2 cellular contexts compared by ENCODE assay signal in the genomic region with DNA sequence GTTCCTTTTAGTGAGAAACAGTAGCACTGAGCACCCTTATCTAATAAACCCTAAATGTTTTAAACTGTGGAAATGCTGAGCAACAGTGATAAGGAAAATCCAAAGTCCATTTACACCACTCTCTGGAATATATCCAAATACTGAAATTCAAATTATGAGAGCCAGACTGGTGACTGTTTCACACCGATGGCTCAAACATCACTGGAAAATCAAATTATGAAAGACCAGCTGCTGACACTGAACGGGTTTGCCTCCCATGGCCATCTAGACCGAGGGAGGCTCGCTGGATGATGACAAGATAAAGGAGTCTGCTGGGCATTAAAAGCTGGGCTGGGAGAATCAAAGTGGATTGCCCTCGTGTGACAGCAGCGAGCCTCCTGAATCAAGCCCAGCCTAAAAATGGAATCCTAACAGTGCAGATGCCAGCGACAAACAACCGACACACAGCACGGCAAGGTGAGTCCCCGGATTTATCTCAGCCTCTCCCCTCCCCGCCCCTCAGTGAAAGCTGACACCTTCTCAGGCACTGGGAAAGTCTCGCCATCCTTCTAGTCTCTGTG.
TF ChIP-seq lines count a peak whose summit lies in the region.

No MANE protein-coding gene starts in this region.

TF ChIP-seq in SK-N-SH treated with all-trans-retinoic acid at 6 μM for 48 hours, 23 proteins besides CTCF, POLR2A, EP300 and RAD21:
- TF ChIP-seq BACH2 (CRISPR knock-in tag; IDR thresholded peaks at IDR 0.05; ENCODE audit: borderline replicate concordance) = 0 out of 2 replicates have a peak, but pooled peaks have one; percentile 40
- peak; percentile 95 for TF ChIP-seq TCF4 (CRISPR knock-in tag; IDR thresholded peaks at IDR 0.05; ENCODE audit: borderline replicate concordance)
- TF ChIP-seq TOX (CRISPR knock-in tag; IDR thresholded peaks at IDR 0.05; ENCODE audit: borderline replicate concordance) = no peak
- TF ChIP-seq TSHZ2 (CRISPR knock-in tag; IDR thresholded peaks at IDR 0.05) = peak; percentile 80
- no peak for TF ChIP-seq ZNF70 (CRISPR knock-in tag; IDR thresholded peaks at IDR 0.05)
- no peak for TF ChIP-seq ESRRG (CRISPR knock-in tag; IDR thresholded peaks at IDR 0.05)
- TF ChIP-seq ZNF565 (CRISPR knock-in tag; conservative IDR thresholded peaks at IDR 0.05; ENCODE audit: low read depth) = no peak

TF ChIP-seq in GM12891, 5 proteins besides CTCF, POLR2A, EP300 and RAD21:
- no peak for TF ChIP-seq POLR2AphosphoS5 (IDR thresholded peaks at IDR 0.05; ENCODE audit: low read depth, low read length)
- TF ChIP-seq PAX5 (IDR thresholded peaks at IDR 0.05; ENCODE audit: insufficient read depth, low read length, severe bottlenecking) = no peak
- no peak for TF ChIP-seq SPI1 (IDR thresholded peaks at IDR 0.05; ENCODE audit: low read depth, low read length)
- TF ChIP-seq TAF1 (IDR thresholded peaks at IDR 0.05; ENCODE audit: low read depth, low read length) = no peak
- no peak for TF ChIP-seq POU2F2 (IDR thresholded peaks at IDR 0.05; ENCODE audit: low read depth, low read length)
TF ChIP-seq in GM12891: peak in this region for 0.
